In the genomic region with DNA sequence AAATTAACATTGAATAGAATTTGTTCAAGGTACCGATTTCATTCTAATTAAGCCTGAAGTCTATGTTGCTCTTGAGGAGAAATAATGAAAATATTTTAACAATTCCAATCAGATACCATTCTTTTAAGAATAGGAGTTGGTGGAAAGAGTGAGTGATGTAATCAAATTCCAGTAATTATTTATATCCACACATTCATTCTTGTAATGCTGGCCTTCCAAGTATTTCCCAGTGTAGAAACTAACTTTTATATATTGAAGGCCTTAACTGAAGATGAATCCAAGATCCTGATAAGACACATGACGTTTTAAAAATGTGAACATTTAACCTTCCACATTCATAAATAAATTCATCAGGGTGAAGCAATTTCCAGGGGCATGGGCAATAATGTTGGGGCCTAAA, we compare ENCODE assay signal across 36 cellular contexts. TPM values are rescaled to one million over a fixed set of nuclear protein-coding genes. Genes with fewer than 3 reads are reported as not detected.
"Had no signal": no experiment of that assay in that cellular context is flagged by ENCODE, and none has a peak within 500 bp of the region (broad histone marks: within the 10 kb centered on the region; RNA-seq: fewer than 3 reads in every experiment).

No MANE protein-coding gene starts in this region.

- H3K4me1 Mint-ChIP-seq: activated B cell treated with CpG ODN at 0.5 μM for 24 hours; activated CD4-positive, alpha-beta T cell treated with anti-CD3 and anti-CD28 coated beads, Interleukin-2, amount 10 ng/mL, durations not matched to agents 24 days and 14 days; activated naive CD8-positive, alpha-beta T cell treated with anti-CD3 and anti-CD28 coated beads for 36 hours; activated T-helper 17 cell treated with anti-CD3 and anti-CD28 coated beads, Interleukin-2, amount 50 U/mL, for 72 hours had no signal

- H3K4me3 ChIP-seq: adrenal gland, body of pancreas, breast epithelium had no signal

- H3K27ac Mint-ChIP-seq: activated B cell treated with CpG ODN at 0.5 μM for 24 hours; activated CD4-positive, alpha-beta memory T cell treated with anti-CD3 and anti-CD28 coated beads for 36 hours; activated CD4-positive, alpha-beta T cell treated with anti-CD3 and anti-CD28 coated beads, Interleukin-2, amount 10 ng/mL, durations not matched to agents 24 days and 14 days; activated CD8-positive, alpha-beta T cell treated with anti-CD3 and anti-CD28 coated beads for 36 hours; activated naive CD4-positive, alpha-beta T cell treated with anti-CD3 and anti-CD28 coated beads for 36 hours; activated naive CD4-positive, alpha-beta T cell treated with anti-CD3 and anti-CD28 coated beads, Interleukin-2, amount 50 U/mL, for 72 hours; activated naive CD8-positive, alpha-beta T cell treated with anti-CD3 and anti-CD28 coated beads for 36 hours; activated T-cell treated with anti-CD3 and anti-CD28 coated beads, Interleukin-2, amount 50 U/mL, for 72 hours; activated T-helper 1 cell treated with anti-CD3 and anti-CD28 coated beads, Interleukin-12 subunit alpha, Interleukin-12 subunit beta, Interleukin-2, Interleukin-4 antibody, amounts not matched to agents 30 ng/mL and 10 ng/mL and 1 ng/mL, durations not matched to agents 14 hours and 24 hours and 36 hours; activated T-helper 17 cell treated with anti-CD3 and anti-CD28 coated beads, Interleukin-2, amount 50 U/mL, for 72 hours; T-helper 1 cell treated with Interleukin-12 subunit alpha and Interleukin-12 subunit beta and Interleukin-4 antibody, amounts not matched to agents 30 μg/mL and 1 μg/mL, for 36 hours; T-helper 2 cell treated with Interferon-gamma antibody and Interleukin-4, amounts not matched to agents 5 μg/mL and 100 μg/mL, for 36 hours had no signal

- H3K36me3 ChIP-seq: adrenal gland, brain microvascular endothelial cell, breast epithelium had no signal

- FAIRE-seq: TTC549 had no signal

- H3K9me3 Mint-ChIP-seq: activated B cell treated with CpG ODN at 0.5 μM for 24 hours; activated CD4-positive, alpha-beta memory T cell treated with anti-CD3 and anti-CD28 coated beads for 36 hours; activated CD4-positive, alpha-beta T cell treated with anti-CD3 and anti-CD28 coated beads, Interleukin-2, amount 10 ng/mL, durations not matched to agents 24 days and 14 days; activated CD8-positive, alpha-beta T cell treated with anti-CD3 and anti-CD28 coated beads for 36 hours; activated naive CD4-positive, alpha-beta T cell treated with anti-CD3 and anti-CD28 coated beads for 36 hours; activated naive CD4-positive, alpha-beta T cell treated with anti-CD3 and anti-CD28 coated beads, Interleukin-2, amount 50 U/mL, for 72 hours; activated naive CD8-positive, alpha-beta T cell treated with anti-CD3 and anti-CD28 coated beads for 36 hours; activated T-cell treated with anti-CD3 and anti-CD28 coated beads, Interleukin-2, amount 50 U/mL, for 4 hours; activated T-cell treated with anti-CD3 and anti-CD28 coated beads, Interleukin-2, amount 50 U/mL, for 72 hours; activated T-helper 1 cell treated with anti-CD3 and anti-CD28 coated beads, Interleukin-12 subunit alpha, Interleukin-12 subunit beta, Interleukin-2, Interleukin-4 antibody, amounts not matched to agents 30 ng/mL and 10 ng/mL and 1 ng/mL, durations not matched to agents 14 hours and 24 hours and 36 hours; activated T-helper 17 cell treated with anti-CD3 and anti-CD28 coated beads, Interleukin-2, amount 50 U/mL, for 72 hours; T-helper 1 cell treated with Interleukin-12 subunit alpha and Interleukin-12 subunit beta and Interleukin-4 antibody, amounts not matched to agents 30 μg/mL and 1 μg/mL, for 36 hours; T-helper 2 cell treated with Interferon-gamma antibody and Interleukin-4, amounts not matched to agents 5 μg/mL and 100 μg/mL, for 36 hours had no signal

- H3K27me3 ChIP-seq: adrenal gland, body of pancreas, brain microvascular endothelial cell, breast epithelium had no signal

- H3K27ac ChIP-seq: adrenal gland, body of pancreas, brain microvascular endothelial cell, breast epithelium, VCaP had no signal

- H3K36me3 Mint-ChIP-seq: activated CD4-positive, alpha-beta memory T cell treated with anti-CD3 and anti-CD28 coated beads for 36 hours; activated naive CD4-positive, alpha-beta T cell treated with anti-CD3 and anti-CD28 coated beads, Interleukin-2, amount 50 U/mL, for 72 hours; activated naive CD8-positive, alpha-beta T cell treated with anti-CD3 and anti-CD28 coated beads for 36 hours had no signal

- ATAC-seq: activated CD8-positive, alpha-beta T cell treated with anti-CD3 and anti-CD28 coated beads for 36 hours; activated naive CD4-positive, alpha-beta T cell treated with anti-CD3 and anti-CD28 coated beads, Interleukin-2, amount 50 U/mL, for 72 hours; activated T-cell treated with anti-CD3 and anti-CD28 coated beads, Interleukin-2, amount 50 U/mL, for 4 hours; activated T-cell treated with anti-CD3 and anti-CD28 coated beads, Interleukin-2, amount 50 U/mL, for 72 hours; activated T-helper 17 cell treated with anti-CD3 and anti-CD28 coated beads, Interleukin-2, amount 50 U/mL, for 72 hours; body of pancreas had no signal

- DNase-seq: activated B cell treated with CpG ODN at 0.5 μM for 24 hours; activated CD4-positive, alpha-beta memory T cell treated with anti-CD3 and anti-CD28 coated beads for 36 hours; activated CD4-positive, alpha-beta T cell treated with anti-CD3 and anti-CD28 coated beads for 4 hours; activated CD4-positive, alpha-beta T cell treated with anti-CD3 and anti-CD28 coated beads, Interleukin-2, amount 10 ng/mL, durations not matched to agents 24 days and 14 days; activated CD4-positive, alpha-beta T cell treated with anti-CD3 and anti-CD28 coated beads, Interleukin-2, amount 50 U/mL, for 1 hour; activated CD4-positive, alpha-beta T cell treated with anti-CD3 and anti-CD28 coated beads, Interleukin-2, amount 50 U/mL, for 4 hours; activated CD4-positive, CD25-positive, alpha-beta regulatory T cell treated with anti-CD3 and anti-CD28 coated beads, Interleukin-2, amount 50 U/mL, for 72 hours; activated CD8-positive, alpha-beta memory T cell treated with anti-CD3 and anti-CD28 coated beads, Interleukin-2, amount 50 U/mL, for 4 hours; activated CD8-positive, alpha-beta T cell treated with anti-CD3 and anti-CD28 coated beads for 36 hours; activated effector memory CD4-positive, alpha-beta T cell treated with anti-CD3 and anti-CD28 coated beads, Interleukin-2, amount 50 U/mL, for 16 hours; activated gamma-delta T cell treated with Interleukin-2 at 50 U/mL for 16 hours; activated naive CD4-positive, alpha-beta T cell; activated naive CD4-positive, alpha-beta T cell treated with anti-CD3 and anti-CD28 coated beads for 36 hours; activated naive CD4-positive, alpha-beta T cell treated with anti-CD3 and anti-CD28 coated beads, Interleukin-2, amount 50 U/mL, for 16 hours; activated naive CD8-positive, alpha-beta T cell treated with anti-CD3 and anti-CD28 coated beads for 36 hours; activated T-cell treated with anti-CD3 and anti-CD28 coated beads for 4 hours; activated T-cell treated with anti-CD3 and anti-CD28 coated beads, Interleukin-2, amount 50 U/mL, for 1 hour; activated T-cell treated with anti-CD3 and anti-CD28 coated beads, Interleukin-2, amount 50 U/mL, for 4 hours; activated T-cell treated with anti-CD3 and anti-CD28 coated beads, Interleukin-2, amount 50 U/mL, for 72 hours; adrenal gland; amniotic stem cell; aorta; body of pancreas; brain microvascular endothelial cell; central memory CD4-positive, alpha-beta T cell; T-helper 2 cell; T-helper 9 cell had no signal

- H3K4me1 ChIP-seq: adrenal gland, body of pancreas, breast epithelium had no signal

- H3K9me3 ChIP-seq: adrenal gland, body of pancreas, breast epithelium had no signal

- H3K4me3 Mint-ChIP-seq: activated B cell treated with CpG ODN at 0.5 μM for 24 hours; activated CD4-positive, alpha-beta memory T cell treated with anti-CD3 and anti-CD28 coated beads for 36 hours; activated CD4-positive, alpha-beta T cell treated with anti-CD3 and anti-CD28 coated beads, Interleukin-2, amount 10 ng/mL, durations not matched to agents 24 days and 14 days; activated CD8-positive, alpha-beta T cell treated with anti-CD3 and anti-CD28 coated beads for 36 hours; activated naive CD4-positive, alpha-beta T cell treated with anti-CD3 and anti-CD28 coated beads for 36 hours; activated naive CD8-positive, alpha-beta T cell treated with anti-CD3 and anti-CD28 coated beads for 36 hours; activated T-cell treated with anti-CD3 and anti-CD28 coated beads, Interleukin-2, amount 50 U/mL, for 4 hours; activated T-cell treated with anti-CD3 and anti-CD28 coated beads, Interleukin-2, amount 50 U/mL, for 72 hours; activated T-helper 1 cell treated with anti-CD3 and anti-CD28 coated beads, Interleukin-12 subunit alpha, Interleukin-12 subunit beta, Interleukin-2, Interleukin-4 antibody, amounts not matched to agents 30 ng/mL and 10 ng/mL and 1 ng/mL, durations not matched to agents 14 hours and 24 hours and 36 hours; activated T-helper 17 cell treated with anti-CD3 and anti-CD28 coated beads, Interleukin-2, amount 50 U/mL, for 72 hours; T-helper 1 cell treated with Interleukin-12 subunit alpha and Interleukin-12 subunit beta and Interleukin-4 antibody, amounts not matched to agents 30 μg/mL and 1 μg/mL, for 36 hours; T-helper 2 cell treated with Interferon-gamma antibody and Interleukin-4, amounts not matched to agents 5 μg/mL and 100 μg/mL, for 36 hours had no signal

RNA-seq across cellular contexts. Expression of a gene that starts 36.6 kb away (rescaled TPM):
- total RNA-seq: activated B cell treated with CpG ODN at 0.5 μM for 24 hours; activated CD4-positive, alpha-beta memory T cell treated with anti-CD3 and anti-CD28 coated beads for 36 hours; activated CD4-positive, alpha-beta T cell treated with anti-CD3 and anti-CD28 coated beads, Interleukin-2, amount 10 ng/mL, durations not matched to agents 24 days and 14 days; activated CD8-positive, alpha-beta memory T cell treated with anti-CD3 and anti-CD28 coated beads for 36 hours; activated CD8-positive, alpha-beta T cell treated with anti-CD3 and anti-CD28 coated beads for 36 hours; activated naive CD8-positive, alpha-beta T cell treated with anti-CD3 and anti-CD28 coated beads for 36 hours; activated T-cell treated with anti-CD3 and anti-CD28 coated beads, Interleukin-2, amount 50 U/mL, for 4 hours; activated T-helper 1 cell treated with anti-CD3 and anti-CD28 coated beads, Interleukin-12 subunit alpha, Interleukin-12 subunit beta, Interleukin-2, Interleukin-4 antibody, amounts not matched to agents 30 ng/mL and 10 ng/mL and 1 ng/mL, durations not matched to agents 14 hours and 24 hours and 36 hours; activated T-helper 17 cell treated with anti-CD3 and anti-CD28 coated beads, Interleukin-2, amount 50 U/mL, for 72 hours had no signal
